In genomic region chr1:174883361-174883760, GRCh38 we compare ENCODE assay signal across 9 cellular contexts.
DNase-seq lines count a peak whose midpoint lies in the region; ATAC-seq, FAIRE-seq and TF ChIP-seq lines count a peak whose summit lies in the region.
"Had no signal": no experiment of that assay in that cellular context is flagged by ENCODE, and none has a peak within 500 bp of the region (broad histone marks: within the 10 kb centered on the region; RNA-seq: fewer than 3 reads in every experiment).

No MANE protein-coding gene starts in this region.

- no peak overlapping the region for H3K27ac ChIP-seq in IMR-90 (ENCODE audit: insufficient read depth, low read length)
- no peak overlapping the region for H3K27ac ChIP-seq in liver (ENCODE audit: low read depth in 1 of 2, low read length in 2 of 2)

- TF ChIP-seq RAD21 in IMR-90 (IDR thresholded peaks at IDR 0.05; ENCODE audit: low read length) (no peak), liver (IDR thresholded peaks at IDR 0.05) (peak; percentile 34 to 59)

- no CpG with 5 or more reads among the region's 1 CpG for whole genome bisulfite sequencing in IMR-90 (ENCODE audit: extremely low coverage in 2 of 2, insufficient read length in 1 of 2), 2 experiments
- 97% methylated on average over 1 of the region's 1 CpG for WGBS in liver

- H3K9ac ChIP-seq in IMR-90 (ENCODE audit: low read depth, low read length) (no peak overlapping the region), adipocyte (ENCODE audit: low read length) (no peak overlapping the region), liver (ENCODE audit: low read depth in 1 of 2, low read length in 2 of 2) (no peak overlapping the region)

- H4K91ac ChIP-seq in IMR-90 (ENCODE audit: insufficient read depth, low read depth, low read length) = no peak overlapping the region

- in situ Hi-C loops in IMR-90 (cut with MboI; ENCODE audit: low sequenced_read_pairs) = no loop called here

- no peak overlapping the region for H3K18ac ChIP-seq in IMR-90 (ENCODE audit: low read depth, low read length)

- no peaks in the 10 kb centered on the region for H3K4me1 ChIP-seq in IMR-90 (ENCODE audit: control insufficient read depth, insufficient read depth, low read length)
- H3K4me1 ChIP-seq in adipocyte (ENCODE audit: control insufficient read depth, insufficient read depth, low read length) = no peaks in the 10 kb centered on the region
- peaks cover 0 to 4% (median 0%) of the 10 kb centered on the region in 4 donors for H3K4me1 ChIP-seq in liver (ENCODE audit: control insufficient read depth in 4 of 4, insufficient read depth in 4 of 4, low read length in 3 of 4)

- no peaks in the 10 kb centered on the region for H3K9me3 ChIP-seq in IMR-90 (ENCODE audit: control insufficient read depth, insufficient read depth, low read length)
- H3K9me3 ChIP-seq in adipocyte (ENCODE audit: control insufficient read depth, low read length) = no peaks in the 10 kb centered on the region
- H3K9me3 ChIP-seq in liver (ENCODE audit: control insufficient read depth in 4 of 4, low read length in 3 of 4) = no peaks in the 10 kb centered on the region

- TF ChIP-seq POLR2A in IMR-90 (IDR thresholded peaks at IDR 0.05; ENCODE audit: low read depth, low read length) = no peak

- no peaks in the 10 kb centered on the region for H3K36me3 Mint-ChIP-seq in T-helper 2 cell treated with Interferon-gamma antibody and Interleukin-4, amounts not matched to agents 5 μg/mL and 100 μg/mL, for 36 hours (ENCODE audit: low read depth)

- H3K79me1 ChIP-seq in IMR-90 (ENCODE audit: low read depth in 1 of 2, low read length in 2 of 2) = no peaks in the 10 kb centered on the region

- no peak overlapping the region for H4K5ac ChIP-seq in IMR-90 (ENCODE audit: low read depth, low read length)

- no peak overlapping the region for H2AK9ac ChIP-seq in IMR-90 (replicated peaks; ENCODE audit: low read depth, low read length, poor library complexity)

- H2BK5ac ChIP-seq in IMR-90 (ENCODE audit: low read depth, low read length, poor library complexity, severe bottlenecking) = no peak overlapping the region

- peak; percentile 85 for FAIRE-seq in D721Med (lab: Jason Lieb, UNC)

- POLR2A ChIA-PET in IMR-90 (lab: Charles Lee; ENCODE audit: unreplicated experiment) = no interaction called here

- H3K27me3 ChIP-seq in IMR-90 (ENCODE audit: control insufficient read depth, insufficient read depth, low read length) (no peaks in the 10 kb centered on the region), adipocyte (replicated peaks; ENCODE audit: control insufficient read depth, insufficient read depth, low read length) (no peaks in the 10 kb centered on the region), liver (ENCODE audit: control insufficient read depth in 4 of 4, insufficient read depth in 4 of 4, low read length in 3 of 4) (no peaks in the 10 kb centered on the region)

- H3K9me3 Mint-ChIP-seq in T-helper 2 cell treated with Interferon-gamma antibody and Interleukin-4, amounts not matched to agents 5 μg/mL and 100 μg/mL, for 36 hours = no peaks in the 10 kb centered on the region

- H4K8ac ChIP-seq in IMR-90 (ENCODE audit: low read depth in 2 of 2, low read length in 2 of 2) = no peak overlapping the region

- no peak overlapping the region for H3K4ac ChIP-seq in IMR-90 (ENCODE audit: low read depth, low read length)

- no peak overlapping the region for H3K56ac ChIP-seq in IMR-90 (ENCODE audit: extremely low read depth, insufficient read depth, low read length)

- no peak overlapping the region for H2AFZ ChIP-seq in IMR-90 (replicated peaks; ENCODE audit: low read length, poor library complexity)

- no peak overlapping the region for H2BK120ac ChIP-seq in IMR-90 (ENCODE audit: low read depth, low read length)

- no peak overlapping the region for H3K4me3 Mint-ChIP-seq in T-helper 2 cell treated with Interferon-gamma antibody and Interleukin-4, amounts not matched to agents 5 μg/mL and 100 μg/mL, for 36 hours
- H3K4me3 Mint-ChIP-seq: activated naive CD8-positive, alpha-beta T cell had no signal

- no peaks in the 10 kb centered on the region for H4K20me1 ChIP-seq in IMR-90 (ENCODE audit: insufficient read depth, low read length)

- no peak overlapping the region for H3K23ac ChIP-seq in IMR-90 (ENCODE audit: low read depth, low read length)

- H3K4me2 ChIP-seq in IMR-90 (ENCODE audit: low read depth, low read length) = no peak overlapping the region

- no peak overlapping the region for H2BK15ac ChIP-seq in IMR-90 (ENCODE audit: low read depth, low read length)

- H3K36me3 ChIP-seq in IMR-90 (ENCODE audit: control insufficient read depth, insufficient read depth, low read length) = no peaks in the 10 kb centered on the region
- H3K36me3 ChIP-seq in adipocyte (ENCODE audit: control insufficient read depth, insufficient read depth, low read length, severe bottlenecking) = no peaks in the 10 kb centered on the region
- peaks cover 0 to 2% (median under 1%) of the 10 kb centered on the region in 4 donors for H3K36me3 ChIP-seq in liver (ENCODE audit: control insufficient read depth in 4 of 4, insufficient read depth in 3 of 4, low read depth in 1 of 4, low read length in 3 of 4)

- H2AK5ac ChIP-seq in IMR-90 (ENCODE audit: low read depth, low read length) = no peak overlapping the region

- no peak overlapping the region for H3K4me3 ChIP-seq in IMR-90 (ENCODE audit: insufficient read depth, low read depth, low read length)
- no peak overlapping the region for H3K4me3 ChIP-seq in adipocyte (ENCODE audit: low read length)
- no peak overlapping the region for H3K4me3 ChIP-seq in liver (ENCODE audit: low read depth in 1 of 3, low read length in 3 of 3)

- CTCF ChIA-PET in IMR-90 (lab: Yijun Ruan, JAX) = no interaction called here

- H3K9me1 ChIP-seq in IMR-90 (ENCODE audit: insufficient read depth, low read length) = no peaks in the 10 kb centered on the region

- H2BK20ac ChIP-seq in IMR-90 (ENCODE audit: low read depth, low read length) = no peak overlapping the region

- dilution Hi-C loops in IMR-90 (cut with HindIII; ENCODE audit: low sequenced_read_pairs, unreplicated experiment) = no loop called here

- no TSS peak for BruUV-seq in IMR-90 (replicated peaks; lab: Mats Ljungman, UMichigan)

- TF ChIP-seq CTCF in D721Med (IDR thresholded peaks at IDR 0.05; ENCODE audit: insufficient read depth, missing control alignments) (peak; percentile 24), IMR-90 (conservative IDR thresholded peaks at IDR 0.05; ENCODE audit: low read depth, low read length) (0 out of 2 replicates have a peak, but pooled peaks have one; percentile 12), liver (IDR thresholded peaks at IDR 0.05; ENCODE audit: low read depth, low read length, missing input control) (no peak)

- H3K4me1 Mint-ChIP-seq in T-helper 2 cell treated with Interferon-gamma antibody and Interleukin-4, amounts not matched to agents 5 μg/mL and 100 μg/mL, for 36 hours (ENCODE audit: low read depth) = no peaks in the 10 kb centered on the region

- H3K27me3 Mint-ChIP-seq in T-helper 2 cell treated with Interferon-gamma antibody and Interleukin-4, amounts not matched to agents 5 μg/mL and 100 μg/mL, for 36 hours (ENCODE audit: low read depth) = no peaks in the 10 kb centered on the region
- H3K27me3 Mint-ChIP-seq: activated naive CD8-positive, alpha-beta T cell had no signal

- intact Hi-C loops in IMR-90 (cut with micrococcal nuclease) = no loop called here

- ATAC-seq in IMR-90 (ENCODE audit: low read depth) = peak; percentile 81
- ATAC-seq in GM18520 (IDR thresholded peaks at IDR 0.05; ENCODE audit: unreplicated experiment) = no peak
- no peak for ATAC-seq in HG03135 (IDR thresholded peaks at IDR 0.05; ENCODE audit: unreplicated experiment)

- H3K14ac ChIP-seq in IMR-90 (replicated peaks; ENCODE audit: low read depth, low read length) = no peak overlapping the region

- DNase-seq in D721Med (ENCODE audit: insufficient read length, low spot score) = no peak
- DNase-seq in IMR-90 = peak; percentile 46
- peak; percentile 25 for DNase-seq in adipocyte (ENCODE audit: low read depth)
- no peak for DNase-seq in T-helper 2 cell treated with Interferon-gamma antibody and Interleukin-4, amounts not matched to agents 5 μg/mL and 100 μg/mL, for 36 hours (ENCODE audit: low spot score)
- DNase-seq in HK-2 (ENCODE audit: unreplicated experiment) = no peak

- no peak overlapping the region for H3K27ac Mint-ChIP-seq in T-helper 2 cell treated with Interferon-gamma antibody and Interleukin-4, amounts not matched to agents 5 μg/mL and 100 μg/mL, for 36 hours
- H3K27ac Mint-ChIP-seq: activated naive CD8-positive, alpha-beta T cell had no signal

TF ChIP-seq in IMR-90, 13 proteins besides CTCF, POLR2A, EP300 and RAD21:
- TF ChIP-seq FOS (IDR thresholded peaks at IDR 0.05; ENCODE audit: low read depth, low read length) (no peak), RCOR1 (IDR thresholded peaks at IDR 0.05; ENCODE audit: insufficient replicate concordance, low read length) (no peak), MAFK (IDR thresholded peaks at IDR 0.05; ENCODE audit: low read depth, low read length) (no peak), CHD1 (IDR thresholded peaks at IDR 0.05; ENCODE audit: low read depth, low read length) (no peak), NFE2L2 (IDR thresholded peaks at IDR 0.05; ENCODE audit: low read depth, low read length) (no peak), MXI1 (IDR thresholded peaks at IDR 0.05; ENCODE audit: borderline replicate concordance, low read depth, low read length) (no peak)
TF ChIP-seq in IMR-90: peak in this region for 0.

TF ChIP-seq in liver, 16 proteins besides CTCF, POLR2A, EP300 and RAD21:
- TF ChIP-seq HNF4G (IDR thresholded peaks at IDR 0.05) (no peak), ATF3 (IDR thresholded peaks at IDR 0.05) (no peak), NR2F2 (IDR thresholded peaks at IDR 0.05) (no peak), TAF1 (conservative IDR thresholded peaks at IDR 0.05) (no peak)
TF ChIP-seq in liver: peak in this region for 0.

Comparison
In these comparisons a context has a peak if more than half of its experiments do, and no peak if none do; other contexts are left out.
1. DNase-seq: peak in IMR-90 (single experiment) and adipocyte (single experiment); none in D721Med (single experiment), T-helper 2 cell treated with Interferon-gamma antibody and Interleukin-4, amounts not matched to agents 5 μg/mL and 100 μg/mL, for 36 hours (single experiment) and HK-2 (single experiment).